ENCODE assay signal across 8 cellular contexts in the genomic region with DNA sequence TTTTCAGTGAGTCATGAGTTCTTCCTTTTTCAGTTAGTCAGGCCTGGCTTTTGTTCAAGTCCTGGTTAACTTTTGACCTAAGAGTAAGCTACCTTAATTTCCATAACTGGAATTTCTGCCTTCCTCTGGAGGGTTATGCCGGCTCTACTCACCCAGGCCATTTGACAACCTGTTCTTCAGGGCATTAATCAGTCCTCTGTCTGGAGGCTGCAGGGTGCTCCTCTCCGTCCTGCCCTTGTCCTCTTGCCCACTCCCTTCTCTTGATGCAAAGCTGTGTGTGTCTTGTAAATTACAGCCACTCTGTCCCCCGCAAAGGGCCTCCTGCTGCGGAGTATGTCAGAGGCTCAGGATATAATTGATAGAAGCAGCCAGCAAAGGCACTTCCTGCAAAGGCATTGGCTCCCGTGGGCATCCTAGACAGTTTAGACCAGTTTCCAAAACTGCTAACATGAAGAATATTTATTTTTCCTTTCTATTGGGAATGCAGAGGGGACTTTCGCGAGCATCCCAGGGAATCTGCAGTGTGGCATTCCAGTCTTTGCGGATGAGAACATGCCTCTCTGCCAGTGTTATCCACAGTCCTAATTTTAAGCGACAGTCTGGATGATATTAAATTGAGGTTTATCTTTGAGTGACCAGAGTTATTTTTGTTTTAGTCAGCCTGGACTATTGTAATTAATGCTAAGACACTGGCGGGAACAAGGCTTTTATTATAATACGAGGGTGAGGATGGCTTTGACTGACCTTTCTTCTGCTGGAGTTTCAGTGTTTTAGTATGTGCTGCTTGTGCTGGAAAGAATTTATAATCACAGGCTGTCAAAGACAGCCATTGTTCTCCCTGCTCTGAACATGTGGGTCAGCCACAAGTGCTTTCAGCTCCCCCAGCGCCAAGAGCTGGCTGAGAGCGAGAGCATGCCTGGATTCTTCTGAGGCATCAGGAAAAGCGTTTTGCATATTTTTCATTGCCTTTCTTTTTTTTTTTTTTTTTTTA.
DNase-seq lines count a peak whose midpoint lies in the region; FAIRE-seq lines count a peak whose summit lies in the region.

No MANE protein-coding gene starts in this region.

- no peak overlapping the region for H2BK12ac ChIP-seq in mesenchymal stem cell (ENCODE audit: low read length in 2 of 2)

- peaks cover 17% of the 10 kb centered on the region for H3K27me3 ChIP-seq in ectodermal cell (ENCODE audit: control insufficient read depth, insufficient read depth, low read length, poor library complexity, severe bottlenecking)
- peaks cover 0 to 9% of the 10 kb centered on the region in 2 experiments for H3K27me3 ChIP-seq in mesenchymal stem cell (ENCODE audit: control insufficient read depth in 1 of 2, insufficient read depth in 1 of 2, low read length in 2 of 2)

- no peak overlapping the region for H3K9ac ChIP-seq in mesenchymal stem cell (ENCODE audit: low read length)

- H3K9me3 Mint-ChIP-seq in T-helper 2 cell treated with Interferon-gamma antibody and Interleukin-4, amounts not matched to agents 5 μg/mL and 100 μg/mL, for 36 hours = no peaks in the 10 kb centered on the region

- H3K79me1 ChIP-seq in mesenchymal stem cell (replicated peaks; ENCODE audit: low read length, poor library complexity, severe bottlenecking) = no peaks in the 10 kb centered on the region

- no peak overlapping the region for H4K8ac ChIP-seq in mesenchymal stem cell (ENCODE audit: low read length)

- H4K91ac ChIP-seq in mesenchymal stem cell (ENCODE audit: low read length) = no peak overlapping the region

- H3K4me1 ChIP-seq in ectodermal cell (ENCODE audit: control insufficient read depth, insufficient read depth, low read length) (peaks cover 20% of the 10 kb centered on the region), mesenchymal stem cell (ENCODE audit: control insufficient read depth, insufficient read depth, low read depth, low read length) (peaks cover 6% of the 10 kb centered on the region)

- 20 to 21% methylated on average over 14 of the region's 14 CpGs for WGBS in ectodermal cell, 2 experiments
- 27% methylated on average over 13 of the region's 14 CpGs for WGBS in mesenchymal stem cell

- no peak overlapping the region for H2AFZ ChIP-seq in mesenchymal stem cell (ENCODE audit: low read depth, low read length)

- DNase-seq in SIG-M5 treated with dmso at 0.1 percent for 504 hours (lab: John Stamatoyannopoulos, UW; ENCODE audit: unreplicated experiment) (peak; percentile 32), SIG-M5 (lab: John Stamatoyannopoulos, UW) (no peak), mesenchymal stem cell (peak; percentile 55), urothelium cell line (ENCODE audit: low spot score) (peak; percentile 81), KBM-7 (no peak)
- no peak for DNase-seq in central memory CD4-positive, alpha-beta T cell
- DNase-seq in T-helper 2 cell treated with Interferon-gamma antibody and Interleukin-4, amounts not matched to agents 5 μg/mL and 100 μg/mL, for 36 hours (ENCODE audit: low spot score) = no peak

- H3K27ac ChIP-seq in ectodermal cell (ENCODE audit: insufficient read depth, low read depth, low read length, poor library complexity, severe bottlenecking) (peak overlapping the region; percentile 74), mesenchymal stem cell (ENCODE audit: low read length, poor library complexity, severe bottlenecking) (peak overlapping the region; percentile 9)

- no peak overlapping the region for H3K27ac Mint-ChIP-seq in T-helper 2 cell treated with Interferon-gamma antibody and Interleukin-4, amounts not matched to agents 5 μg/mL and 100 μg/mL, for 36 hours

- H3K9me3 ChIP-seq in ectodermal cell (ENCODE audit: control insufficient read depth, low read length) (no peaks in the 10 kb centered on the region), mesenchymal stem cell (ENCODE audit: control insufficient read depth, low read length) (no peaks in the 10 kb centered on the region)

- no peak overlapping the region for H3K14ac ChIP-seq in mesenchymal stem cell (ENCODE audit: low read length in 2 of 2)

- H3K18ac ChIP-seq in mesenchymal stem cell (ENCODE audit: low read depth in 1 of 2, low read length in 2 of 2) = no peak overlapping the region

- peak; percentile 61 for FAIRE-seq in urothelium cell line (lab: Jason Lieb, UNC)

- no peak overlapping the region for H3K23ac ChIP-seq in mesenchymal stem cell (ENCODE audit: low read length in 2 of 2)

- H3K36me3 ChIP-seq in ectodermal cell (ENCODE audit: control insufficient read depth, insufficient read depth, low read length) = no peaks in the 10 kb centered on the region
- no peaks in the 10 kb centered on the region for H3K36me3 ChIP-seq in mesenchymal stem cell (ENCODE audit: control insufficient read depth in 1 of 2, insufficient read depth in 2 of 2, low read depth in 1 of 2, low read length in 2 of 2)

- no peaks in the 10 kb centered on the region for H3K36me3 Mint-ChIP-seq in T-helper 2 cell treated with Interferon-gamma antibody and Interleukin-4, amounts not matched to agents 5 μg/mL and 100 μg/mL, for 36 hours (ENCODE audit: low read depth)

- no peak overlapping the region for H2BK5ac ChIP-seq in mesenchymal stem cell (ENCODE audit: low read depth, low read length, poor library complexity, severe bottlenecking)

- peak overlapping the region; percentile 6 for H3K4me2 ChIP-seq in mesenchymal stem cell (ENCODE audit: low read length, poor library complexity, severe bottlenecking)

- no peak overlapping the region for H3K4ac ChIP-seq in mesenchymal stem cell (ENCODE audit: low read depth in 1 of 2, low read length in 2 of 2)

- H2AK5ac ChIP-seq in mesenchymal stem cell (ENCODE audit: low read length, severe bottlenecking) = no peak overlapping the region

- no peak overlapping the region for H2BK15ac ChIP-seq in mesenchymal stem cell (ENCODE audit: low read depth, poor library complexity, severe bottlenecking)

- H3K4me3 ChIP-seq in ectodermal cell (ENCODE audit: insufficient read depth, low read depth, low read length) (no peak overlapping the region), mesenchymal stem cell (ENCODE audit: insufficient read depth in 1 of 2, low read depth in 1 of 2, low read length in 2 of 2) (no peak overlapping the region)

- no peaks in the 10 kb centered on the region for H3K4me1 Mint-ChIP-seq in T-helper 2 cell treated with Interferon-gamma antibody and Interleukin-4, amounts not matched to agents 5 μg/mL and 100 μg/mL, for 36 hours (ENCODE audit: low read depth)

- in situ Hi-C loops in KBM-7 (cut with MboI; ENCODE audit: low pct_unique_long_range_greater_than_20kb, low sequenced_read_pairs) = no loop called here

- no peak overlapping the region for H3K4me3 Mint-ChIP-seq in T-helper 2 cell treated with Interferon-gamma antibody and Interleukin-4, amounts not matched to agents 5 μg/mL and 100 μg/mL, for 36 hours

- no peak overlapping the region for H2BK120ac ChIP-seq in mesenchymal stem cell (ENCODE audit: low read depth, low read length)

- H3K27me3 Mint-ChIP-seq in T-helper 2 cell treated with Interferon-gamma antibody and Interleukin-4, amounts not matched to agents 5 μg/mL and 100 μg/mL, for 36 hours (ENCODE audit: low read depth) = no peaks in the 10 kb centered on the region

Comparison
In these comparisons a context has a peak if more than half of its experiments do, and no peak if none do; other contexts are left out.
1. DNase-seq: peak in SIG-M5 treated with dmso at 0.1 percent for 504 hours (single experiment), mesenchymal stem cell (single experiment) and urothelium cell line (single experiment); none in SIG-M5 (single experiment), KBM-7 (single experiment), central memory CD4-positive, alpha-beta T cell (single experiment) and T-helper 2 cell treated with Interferon-gamma antibody and Interleukin-4, amounts not matched to agents 5 μg/mL and 100 μg/mL, for 36 hours (single experiment).